In the genomic region with DNA sequence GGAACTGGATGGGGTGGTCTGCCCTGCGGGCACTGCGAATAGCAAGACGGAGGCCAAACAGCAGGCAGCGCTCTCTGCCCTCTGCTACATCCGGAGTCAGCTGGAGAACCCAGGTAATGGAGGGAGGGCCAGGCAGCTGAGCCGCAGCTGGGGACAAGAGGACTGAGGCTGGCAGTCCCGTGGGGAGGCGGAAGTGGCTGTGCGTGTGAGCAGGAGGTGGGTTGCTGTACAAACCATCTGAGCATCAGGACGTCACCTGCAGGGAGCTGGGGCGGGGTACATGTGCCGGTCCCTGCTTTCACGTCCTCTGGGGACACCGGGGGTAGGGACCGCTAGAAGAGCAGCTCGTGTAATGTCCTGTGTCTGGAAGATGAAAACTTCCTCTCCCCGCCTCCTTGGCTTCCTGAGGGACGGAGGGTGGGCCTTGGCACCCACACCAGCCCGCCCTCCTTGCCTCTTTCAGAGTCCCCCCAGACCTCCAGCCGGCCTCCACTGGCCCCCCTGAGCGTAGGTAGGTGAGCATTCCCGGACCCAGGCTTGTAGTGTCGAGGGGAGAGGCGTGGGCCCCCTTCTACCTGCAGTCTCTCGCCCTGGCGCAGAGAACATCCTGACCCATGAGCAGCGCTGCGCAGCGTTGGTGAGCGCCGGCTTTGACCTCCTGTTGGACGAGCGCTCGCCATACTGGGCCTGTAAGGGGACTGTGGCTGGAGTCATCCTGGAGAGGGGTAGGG, we compare ENCODE assay signal across 10 cellular contexts. TPM values are rescaled to one million over a fixed set of nuclear protein-coding genes. Genes with fewer than 3 reads are reported as not detected.
A peak's percentile ranks its signal among the peaks of the same experiment; 100 is the strongest.
DNase-seq lines count a peak whose midpoint lies in the region; ATAC-seq and TF ChIP-seq lines count a peak whose summit lies in the region.
"Had no signal": no experiment of that assay in that cellular context is flagged by ENCODE, and none has a peak within 500 bp of the region (broad histone marks: within the 10 kb centered on the region; RNA-seq: fewer than 3 reads in every experiment).

No MANE protein-coding gene starts in this region.

- H3K9me3 Mint-ChIP-seq in activated T-helper 17 cell treated with anti-CD3 and anti-CD28 coated beads, Interleukin-2, amount 50 U/mL, for 72 hours, result no peaks in the 10 kb centered on the region

- H3K4me1 Mint-ChIP-seq in activated T-helper 17 cell treated with anti-CD3 and anti-CD28 coated beads, Interleukin-2, amount 50 U/mL, for 72 hours, result peaks cover 8% of the 10 kb centered on the region

- H3K27me3 Mint-ChIP-seq in activated T-helper 17 cell treated with anti-CD3 and anti-CD28 coated beads, Interleukin-2, amount 50 U/mL, for 72 hours, result no peaks in the 10 kb centered on the region

- no peaks in the 10 kb centered on the region for H3K36me3 ChIP-seq in KOPT-K1 (ENCODE audit: insufficient read depth, low read length)
- H3K36me3 ChIP-seq in suprapubic skin, result peaks cover 3% of the 10 kb centered on the region

- H3K27me3 ChIP-seq in suprapubic skin, result no peaks in the 10 kb centered on the region

- 78% methylated on average over 25 of the region's 34 CpGs for WGBS in suprapubic skin

- peak; percentile 68 for DNase-seq in NCI-H748 (lab: John Stamatoyannopoulos, UW; ENCODE audit: unreplicated experiment)
- DNase-seq in NCI-H748 treated with DMSO at 0.1 percent for 48 hours (lab: John Stamatoyannopoulos, UW), result no peak
- DNase-seq in stimulated activated CD4-positive, alpha-beta T cell treated with anti-CD3 and anti-CD28 coated beads, Interleukin-2, amount 100 ng/mL, for 4 hours (ENCODE audit: low read depth), result peak; percentile 26
- no peak for DNase-seq in DMS 273 treated with DMSO at 0.1 percent for 48 hours (lab: John Stamatoyannopoulos, UW)
- DNase-seq in suprapubic skin (ENCODE audit: low spot score in 2 of 2), result no peak
- DNase-seq: PC-9 had no signal

- H3K9me3 ChIP-seq in KOPT-K1 (ENCODE audit: insufficient read depth, low read length, poor library complexity, severe bottlenecking), result no peaks in the 10 kb centered on the region
- H3K9me3 ChIP-seq in suprapubic skin, result no peaks in the 10 kb centered on the region

- no peak for TF ChIP-seq POLR2A in suprapubic skin (IDR thresholded peaks at IDR 0.05)

- ATAC-seq in activated T-helper 17 cell treated with anti-CD3 and anti-CD28 coated beads, Interleukin-2, amount 50 U/mL, for 72 hours (replicated peaks), result peak; percentile 41
- ATAC-seq in GM21390 (IDR thresholded peaks at IDR 0.05; ENCODE audit: unreplicated experiment), result no peak

- peaks cover 41% of the 10 kb centered on the region for H3K4me1 ChIP-seq in suprapubic skin

- H3K27ac ChIP-seq in KOPT-K1 (ENCODE audit: low read depth, low read length, poor library complexity, severe bottlenecking) (peak overlapping the region; percentile 23), suprapubic skin (no peak overlapping the region)
- H3K27ac ChIP-seq: PC-9 had no signal

- H3K4me3 ChIP-seq in suprapubic skin, result no peak overlapping the region
- H3K4me3 ChIP-seq: PC-9 had no signal

- H3K27ac Mint-ChIP-seq in activated T-helper 17 cell treated with anti-CD3 and anti-CD28 coated beads, Interleukin-2, amount 50 U/mL, for 72 hours, result peak overlapping the region; percentile 65

- TF ChIP-seq EP300 in suprapubic skin (IDR thresholded peaks at IDR 0.05), result no peak

- TF ChIP-seq CTCF in suprapubic skin (IDR thresholded peaks at IDR 0.05), result no peak

- peak overlapping the region; percentile 39 for H3K4me3 Mint-ChIP-seq in activated T-helper 17 cell treated with anti-CD3 and anti-CD28 coated beads, Interleukin-2, amount 50 U/mL, for 72 hours

- no peaks in the 10 kb centered on the region for H3K36me3 Mint-ChIP-seq in activated T-helper 17 cell treated with anti-CD3 and anti-CD28 coated beads, Interleukin-2, amount 50 U/mL, for 72 hours (ENCODE audit: low read depth)

RNA-seq across cellular contexts. Expression of a gene that starts 3.7 kb away (rescaled TPM):
- total RNA-seq in activated T-helper 17 cell treated with anti-CD3 and anti-CD28 coated beads, Interleukin-2, amount 50 U/mL, for 72 hours, result not detected
- total RNA-seq in suprapubic skin, result 1 to 10 TPM in 3 of 4 donors, not detected in 1; 1.9 to 2.6 (median 2.4) TPM
- total RNA-seq: epithelial cell of proximal tubule, PC-9 had no signal

RNA-seq across cellular contexts. Expression of a gene that starts 7.8 kb away (rescaled TPM):
- total RNA-seq in activated T-helper 17 cell treated with anti-CD3 and anti-CD28 coated beads, Interleukin-2, amount 50 U/mL, for 72 hours, result 10 to 100 TPM; 37.0 to 44.9 TPM
- total RNA-seq in suprapubic skin, result 10 to 100 TPM; 46.7 to 75.5 (median 55.2) TPM

RNA-seq across cellular contexts. Expression of a gene that starts 45.2 kb away (rescaled TPM):
- total RNA-seq in activated T-helper 17 cell treated with anti-CD3 and anti-CD28 coated beads, Interleukin-2, amount 50 U/mL, for 72 hours, result not detected
- not detected for total RNA-seq in suprapubic skin
- total RNA-seq: epithelial cell of proximal tubule, PC-9 had no signal

RNA-seq across cellular contexts. Expression of a gene that starts 49.5 kb away (rescaled TPM):
- under 1 TPM in 1 of 2 donors, not detected in 1; 0.21 TPM for total RNA-seq in activated T-helper 17 cell treated with anti-CD3 and anti-CD28 coated beads, Interleukin-2, amount 50 U/mL, for 72 hours
- total RNA-seq in suprapubic skin, result under 1 TPM in 2 of 4 donors, not detected in 2; 0.72 to 0.89 TPM
- total RNA-seq: epithelial cell of proximal tubule had no signal

RNA-seq across cellular contexts. Expression of a gene that starts 49.7 kb away (rescaled TPM):
- total RNA-seq in activated T-helper 17 cell treated with anti-CD3 and anti-CD28 coated beads, Interleukin-2, amount 50 U/mL, for 72 hours, result 10 to 100 TPM in 1 of 2 donors, 1 to 10 TPM in 1; 9.9 to 14.6 TPM
- 10 to 100 TPM in 3 of 4 donors, 1 to 10 TPM in 1; 8.3 to 22.8 (median 12.4) TPM for total RNA-seq in suprapubic skin

Comparison
In these comparisons a context has a peak if more than half of its experiments do, and no peak if none do; other contexts are left out.
1. DNase-seq: peak in NCI-H748 (single experiment) and stimulated activated CD4-positive, alpha-beta T cell treated with anti-CD3 and anti-CD28 coated beads, Interleukin-2, amount 100 ng/mL, for 4 hours (single experiment); none in NCI-H748 treated with DMSO at 0.1 percent for 48 hours (single experiment), DMS 273 treated with DMSO at 0.1 percent for 48 hours (single experiment) and suprapubic skin (0 of 2).